In the genomic region with DNA sequence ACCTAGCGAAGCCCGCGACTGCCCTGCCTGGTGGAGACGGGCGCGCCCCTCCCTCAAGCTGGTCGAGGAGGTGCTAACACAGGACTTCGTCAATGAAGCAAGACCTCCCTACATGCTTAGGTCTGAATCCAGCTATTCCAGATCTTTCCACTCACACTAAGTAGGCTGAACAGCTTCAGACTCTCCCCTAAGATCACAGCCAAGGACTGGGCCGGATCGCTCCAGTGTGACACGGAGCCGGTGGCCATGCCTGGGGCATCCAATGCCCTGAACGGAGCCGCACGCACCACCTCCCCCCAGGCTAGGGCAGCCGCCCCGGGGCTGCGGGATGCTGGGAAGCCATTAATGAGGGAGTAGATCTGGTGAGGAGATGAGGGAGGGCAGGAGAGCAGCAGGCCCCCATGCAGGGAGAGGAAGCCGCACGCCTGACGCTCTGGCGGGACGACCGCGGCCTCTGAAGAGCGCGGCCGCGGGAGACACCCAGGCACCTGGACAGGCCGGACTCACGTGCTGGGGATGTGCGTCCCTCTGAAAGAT, we compare ENCODE assay signal across 34 cellular contexts.
"Had no signal": no experiment of that assay in that cellular context is flagged by ENCODE, and none has a peak within 500 bp of the region (broad histone marks: within the 10 kb centered on the region; RNA-seq: fewer than 3 reads in every experiment).

No MANE protein-coding gene starts in this region.

- ATAC-seq: activated naive CD8-positive, alpha-beta T cell treated with anti-CD3 and anti-CD28 coated beads, Interleukin-2, amount 50 U/mL, for 24 hours; activated T-cell treated with anti-CD3 and anti-CD28 coated beads, Interleukin-2, amount 50 U/mL, for 4 hours; PC-3 had no signal

- H3K4me3 Mint-ChIP-seq: activated B cell treated with CpG ODN at 0.5 μM for 24 hours; activated CD4-positive, alpha-beta memory T cell treated with anti-CD3 and anti-CD28 coated beads for 36 hours; activated naive CD4-positive, alpha-beta T cell treated with anti-CD3 and anti-CD28 coated beads, Interleukin-2, amount 10 ng/mL, durations not matched to agents 7 days and 5 days; activated naive CD8-positive, alpha-beta T cell; activated naive CD8-positive, alpha-beta T cell treated with anti-CD3 and anti-CD28 coated beads, Interleukin-2, amount 50 U/mL, for 24 hours; activated T-cell treated with anti-CD3 and anti-CD28 coated beads, Interleukin-2, amount 50 U/mL, for 4 hours; activated T-helper 1 cell treated with anti-CD3 and anti-CD28 coated beads, Interleukin-12 subunit alpha, Interleukin-12 subunit beta, Interleukin-2, Interleukin-4 antibody, amounts not matched to agents 30 ng/mL and 10 ng/mL and 1 ng/mL, durations not matched to agents 14 hours and 24 hours and 36 hours; brain; T-helper 1 cell treated with Interleukin-12 subunit alpha and Interleukin-12 subunit beta and Interleukin-4 antibody, amounts not matched to agents 30 μg/mL and 1 μg/mL, for 36 hours; T-helper 2 cell treated with Interferon-gamma antibody and Interleukin-4, amounts not matched to agents 5 μg/mL and 100 μg/mL, for 36 hours had no signal

- H3K36me3 ChIP-seq: MG63, Peyer's patch, SJSA1 had no signal

- H3K4me1 Mint-ChIP-seq: activated B cell treated with CpG ODN at 0.5 μM for 24 hours; activated naive CD4-positive, alpha-beta T cell treated with anti-CD3 and anti-CD28 coated beads, Interleukin-2, amount 10 ng/mL, durations not matched to agents 7 days and 5 days; activated naive CD8-positive, alpha-beta T cell treated with anti-CD3 and anti-CD28 coated beads, Interleukin-2, amount 50 U/mL, for 24 hours had no signal

- H3K9me3 ChIP-seq: MG63, Peyer's patch, SJSA1 had no signal

- H3K9me3 Mint-ChIP-seq: activated B cell treated with CpG ODN at 0.5 μM for 24 hours; activated CD4-positive, alpha-beta memory T cell treated with anti-CD3 and anti-CD28 coated beads for 36 hours; activated naive CD4-positive, alpha-beta T cell treated with anti-CD3 and anti-CD28 coated beads, Interleukin-2, amount 10 ng/mL, durations not matched to agents 7 days and 5 days; activated naive CD8-positive, alpha-beta T cell treated with anti-CD3 and anti-CD28 coated beads, Interleukin-2, amount 50 U/mL, for 24 hours; activated T-cell treated with anti-CD3 and anti-CD28 coated beads, Interleukin-2, amount 50 U/mL, for 4 hours; activated T-helper 1 cell treated with anti-CD3 and anti-CD28 coated beads, Interleukin-12 subunit alpha, Interleukin-12 subunit beta, Interleukin-2, Interleukin-4 antibody, amounts not matched to agents 30 ng/mL and 10 ng/mL and 1 ng/mL, durations not matched to agents 14 hours and 24 hours and 36 hours; T-helper 1 cell treated with Interleukin-12 subunit alpha and Interleukin-12 subunit beta and Interleukin-4 antibody, amounts not matched to agents 30 μg/mL and 1 μg/mL, for 36 hours; T-helper 2 cell treated with Interferon-gamma antibody and Interleukin-4, amounts not matched to agents 5 μg/mL and 100 μg/mL, for 36 hours had no signal

- H3K27ac ChIP-seq: Peyer's patch, SJSA1 had no signal

- H3K27me3 Mint-ChIP-seq: activated B cell treated with CpG ODN at 0.5 μM for 24 hours; activated CD4-positive, alpha-beta memory T cell treated with anti-CD3 and anti-CD28 coated beads for 36 hours; activated naive CD4-positive, alpha-beta T cell treated with anti-CD3 and anti-CD28 coated beads, Interleukin-2, amount 10 ng/mL, durations not matched to agents 7 days and 5 days; activated naive CD8-positive, alpha-beta T cell; activated naive CD8-positive, alpha-beta T cell treated with anti-CD3 and anti-CD28 coated beads, Interleukin-2, amount 50 U/mL, for 24 hours had no signal

- H3K4me1 ChIP-seq: Peyer's patch, SJSA1 had no signal

- DNase-seq: activated B cell treated with CpG ODN at 0.5 μM for 24 hours; activated CD4-positive, alpha-beta memory T cell treated with anti-CD3 and anti-CD28 coated beads for 36 hours; activated CD4-positive, alpha-beta T cell treated with anti-CD3 and anti-CD28 coated beads for 4 hours; activated CD4-positive, alpha-beta T cell treated with anti-CD3 and anti-CD28 coated beads, Interleukin-2, amount 50 U/mL, for 1 hour; activated CD4-positive, CD25-positive, alpha-beta regulatory T cell treated with anti-CD3 and anti-CD28 coated beads, Interleukin-2, amount 50 U/mL, for 72 hours; activated CD8-positive, alpha-beta memory T cell treated with anti-CD3 and anti-CD28 coated beads, Interleukin-2, amount 50 U/mL, for 4 hours; activated effector memory CD4-positive, alpha-beta T cell treated with Interleukin-2 at 50 U/mL for 16 hours; activated naive CD4-positive, alpha-beta T cell treated with anti-CD3 and anti-CD28 coated beads, Interleukin-2, amount 10 ng/mL, durations not matched to agents 7 days and 5 days; activated naive CD8-positive, alpha-beta T cell treated with anti-CD3 and anti-CD28 coated beads, Interleukin-2, amount 50 U/mL, for 24 hours; activated T-cell treated with anti-CD3 and anti-CD28 coated beads for 4 hours; activated T-cell treated with anti-CD3 and anti-CD28 coated beads, Interleukin-2, amount 50 U/mL, for 4 hours; Kasumi-1; KG1; MG63; NCI-H1048; NCI-H1105 treated with DMSO at 0.1 percent for 48 hours; NCI-H1436; NCI-H1694 treated with DMSO at 0.1 percent for 48 hours; NCI-H2029; NCI-H2171; NCI-H510A; NCI-H526; NCI-H748 treated with DMSO at 0.1 percent for 48 hours; NK-92 treated with Interleukin-12 subunit alpha and Interleukin-12 subunit beta, amount 100 ng/mL, for 24 hours; PC-3; Peyer's patch; RPMI8226; SHP77 treated with DMSO at 0.1 percent for 48 hours had no signal

- H3K27ac Mint-ChIP-seq: activated B cell treated with CpG ODN at 0.5 μM for 24 hours; activated CD4-positive, alpha-beta memory T cell treated with anti-CD3 and anti-CD28 coated beads for 36 hours; activated naive CD4-positive, alpha-beta T cell treated with anti-CD3 and anti-CD28 coated beads, Interleukin-2, amount 10 ng/mL, durations not matched to agents 7 days and 5 days; activated naive CD8-positive, alpha-beta T cell; activated naive CD8-positive, alpha-beta T cell treated with anti-CD3 and anti-CD28 coated beads, Interleukin-2, amount 50 U/mL, for 24 hours; activated T-helper 1 cell treated with anti-CD3 and anti-CD28 coated beads, Interleukin-12 subunit alpha, Interleukin-12 subunit beta, Interleukin-2, Interleukin-4 antibody, amounts not matched to agents 30 ng/mL and 10 ng/mL and 1 ng/mL, durations not matched to agents 14 hours and 24 hours and 36 hours; brain; T-helper 1 cell treated with Interleukin-12 subunit alpha and Interleukin-12 subunit beta and Interleukin-4 antibody, amounts not matched to agents 30 μg/mL and 1 μg/mL, for 36 hours; T-helper 2 cell treated with Interferon-gamma antibody and Interleukin-4, amounts not matched to agents 5 μg/mL and 100 μg/mL, for 36 hours had no signal

- H3K27me3 ChIP-seq: MG63, Peyer's patch had no signal

- H3K36me3 Mint-ChIP-seq: activated CD4-positive, alpha-beta memory T cell treated with anti-CD3 and anti-CD28 coated beads for 36 hours; activated naive CD4-positive, alpha-beta T cell treated with anti-CD3 and anti-CD28 coated beads, Interleukin-2, amount 10 ng/mL, durations not matched to agents 7 days and 5 days; activated naive CD8-positive, alpha-beta T cell; brain had no signal

- H3K4me3 ChIP-seq: MG63, Peyer's patch, SJSA1 had no signal
